Comparison of ENCODE assay signal across 19 cellular contexts in the genomic region with DNA sequence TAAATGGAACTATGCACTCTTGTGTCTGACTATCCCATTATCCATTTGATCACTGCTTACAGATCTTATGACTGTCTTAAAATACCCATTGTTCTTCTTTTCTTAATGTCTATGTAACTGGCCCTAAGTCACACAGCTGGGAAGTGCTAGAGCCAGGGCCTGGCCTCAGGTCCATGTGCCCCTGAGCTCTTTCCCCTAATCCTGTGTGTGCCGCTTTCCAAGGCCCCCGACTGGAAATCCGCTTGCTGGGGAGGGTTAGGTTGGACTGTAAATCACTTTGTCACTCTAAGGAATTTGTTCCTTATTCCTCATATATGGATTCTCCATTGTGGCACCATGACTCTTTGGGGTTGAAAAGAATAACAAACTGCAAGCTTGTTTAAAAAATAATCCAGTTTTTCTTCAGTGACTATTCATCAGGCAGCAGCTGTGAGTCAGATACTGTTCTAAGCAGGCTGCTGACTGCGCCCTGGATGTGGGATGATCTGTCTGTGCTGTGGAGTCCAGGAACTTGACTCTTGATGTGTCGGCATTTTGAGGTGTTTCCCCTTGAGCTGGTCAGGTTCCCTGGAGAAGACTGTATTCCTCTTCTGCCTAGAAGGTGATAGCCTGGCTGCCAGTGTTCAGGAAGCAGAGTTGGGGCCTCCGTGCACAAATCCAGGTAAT.
DNase-seq lines count a peak whose midpoint lies in the region; ATAC-seq, FAIRE-seq and TF ChIP-seq lines count a peak whose summit lies in the region.
"Had no signal": no experiment of that assay in that cellular context is flagged by ENCODE, and none has a peak within 500 bp of the region (broad histone marks: within the 10 kb centered on the region; RNA-seq: fewer than 3 reads in every experiment).

No MANE protein-coding gene starts in this region.

- no peak for TF ChIP-seq CTCF in IMR-90 (conservative IDR thresholded peaks at IDR 0.05; ENCODE audit: low read depth, low read length)
- TF ChIP-seq CTCF in astrocyte (IDR thresholded peaks at IDR 0.05; ENCODE audit: insufficient read depth, low read depth, low read length), result no peak
- TF ChIP-seq CTCF in foreskin keratinocyte (conservative IDR thresholded peaks at IDR 0.05), result no peak
- TF ChIP-seq CTCF in prostate gland (IDR thresholded peaks at IDR 0.05), result no peak

- no peaks in the 10 kb centered on the region for H3K27me3 Mint-ChIP-seq in astrocyte (ENCODE audit: low read depth, unreplicated experiment)
- H3K27me3 Mint-ChIP-seq: activated CD8-positive, alpha-beta T cell treated with anti-CD3 and anti-CD28 coated beads for 36 hours; stimulated activated naive CD8-positive, alpha-beta T cell treated with anti-CD3 and anti-CD28 coated beads, Interleukin-15, amount 100 ng/mL, for 72 hours had no signal

- H3K4me3 ChIP-seq in IMR-90 (ENCODE audit: insufficient read depth, low read depth, low read length), result no peak overlapping the region
- no peak overlapping the region for H3K4me3 ChIP-seq in astrocyte (ENCODE audit: insufficient read depth, low read depth, low read length)
- no peak overlapping the region for H3K4me3 ChIP-seq in prostate gland
- H3K4me3 ChIP-seq: BLaER1 treated with 17β-estradiol and CSF1 and Interleukin-3, amounts not matched to agents 10 nM and 100 nM; gastroesophageal sphincter; GM23248; mucosa of descending colon had no signal

- TF ChIP-seq RAD21 in IMR-90 (IDR thresholded peaks at IDR 0.05; ENCODE audit: low read length), result no peak

- H3K4me2 ChIP-seq in IMR-90 (ENCODE audit: low read depth, low read length) (no peak overlapping the region), astrocyte (ENCODE audit: low read length) (peak overlapping the region; percentile 42)
- H3K4me2 ChIP-seq: BLaER1 treated with 17β-estradiol and CSF1 and Interleukin-3, amounts not matched to agents 10 nM and 100 nM had no signal

- H2BK20ac ChIP-seq in IMR-90 (ENCODE audit: low read depth, low read length), result no peak overlapping the region

- H3K23ac ChIP-seq in IMR-90 (ENCODE audit: low read depth, low read length), result no peak overlapping the region

- no peaks in the 10 kb centered on the region for H3K36me3 ChIP-seq in IMR-90 (ENCODE audit: control insufficient read depth, insufficient read depth, low read length)
- no peaks in the 10 kb centered on the region for H3K36me3 ChIP-seq in astrocyte (ENCODE audit: insufficient read depth, low read length)
- H3K36me3 ChIP-seq in prostate gland, result no peaks in the 10 kb centered on the region
- H3K36me3 ChIP-seq: BLaER1 treated with 17β-estradiol and CSF1 and Interleukin-3, amounts not matched to agents 10 nM and 100 nM; gastroesophageal sphincter had no signal

- no peaks in the 10 kb centered on the region for H3K36me3 Mint-ChIP-seq in astrocyte (ENCODE audit: low read depth, unreplicated experiment)

- H3K56ac ChIP-seq in IMR-90 (ENCODE audit: extremely low read depth, insufficient read depth, low read length), result no peak overlapping the region

- CTCF ChIA-PET in IMR-90 (lab: Yijun Ruan, JAX), result interaction anchor here (0.7 kb wide), 1 partner anchor 48 kb away, joined by 4 read pairs; no protein-coding TSS in a partner anchor

- peak overlapping the region; percentile 0 for H3K27ac Mint-ChIP-seq in astrocyte (ENCODE audit: unreplicated experiment)
- H3K27ac Mint-ChIP-seq: activated CD8-positive, alpha-beta T cell treated with anti-CD3 and anti-CD28 coated beads for 36 hours; stimulated activated naive CD8-positive, alpha-beta T cell treated with anti-CD3 and anti-CD28 coated beads, Interleukin-15, amount 100 ng/mL, for 72 hours had no signal

- H3K9me3 Mint-ChIP-seq in astrocyte (ENCODE audit: unreplicated experiment), result no peaks in the 10 kb centered on the region
- H3K9me3 Mint-ChIP-seq: activated CD8-positive, alpha-beta T cell treated with anti-CD3 and anti-CD28 coated beads for 36 hours; stimulated activated naive CD8-positive, alpha-beta T cell treated with anti-CD3 and anti-CD28 coated beads, Interleukin-15, amount 100 ng/mL, for 72 hours had no signal

- WGBS in IMR-90 (ENCODE audit: extremely low coverage in 2 of 2, insufficient read length in 1 of 2), 2 experiments, result 57% methylated on average over 1 of the region's 6 CpGs; no CpG with 5 or more reads in 1 of the 2 experiments
- 91% methylated on average over 6 of the region's 6 CpGs for WGBS in prostate gland

- H3K18ac ChIP-seq in IMR-90 (ENCODE audit: low read depth, low read length), result no peak overlapping the region

- H3K9ac ChIP-seq in IMR-90 (ENCODE audit: low read depth, low read length) (no peak overlapping the region), astrocyte (ENCODE audit: low read length) (no peak overlapping the region)
- H3K9ac ChIP-seq: BLaER1 treated with 17β-estradiol and CSF1 and Interleukin-3, amounts not matched to agents 10 nM and 100 nM; GM23248; parathyroid adenoma had no signal

- H3K27ac ChIP-seq in IMR-90 (ENCODE audit: insufficient read depth, low read length), result no peak overlapping the region
- H3K27ac ChIP-seq in astrocyte (ENCODE audit: low read depth, low read length), result no peak overlapping the region
- H3K27ac ChIP-seq in foreskin keratinocyte, result no peak overlapping the region
- no peak overlapping the region for H3K27ac ChIP-seq in prostate gland
- H3K27ac ChIP-seq: BLaER1 treated with 17β-estradiol and CSF1 and Interleukin-3, amounts not matched to agents 10 nM and 100 nM; GM23248; parathyroid adenoma had no signal

- H3K4me3 Mint-ChIP-seq in astrocyte (ENCODE audit: unreplicated experiment), result no peak overlapping the region
- H3K4me3 Mint-ChIP-seq: activated CD8-positive, alpha-beta T cell treated with anti-CD3 and anti-CD28 coated beads for 36 hours; stimulated activated naive CD8-positive, alpha-beta T cell treated with anti-CD3 and anti-CD28 coated beads, Interleukin-15, amount 100 ng/mL, for 72 hours had no signal

- DNase-seq in IMR-90, result peak; percentile 80
- DNase-seq in astrocyte (ENCODE audit: low read depth), result peak; percentile 71
- peak; percentile 44 to 62 for DNase-seq in foreskin keratinocyte
- DNase-seq in renal cortical epithelial cell (ENCODE audit: low read depth), result peak; percentile 68
- DNase-seq in activated CD4-positive, CD25-positive, alpha-beta regulatory T cell (lab: John Stamatoyannopoulos, UW), result no peak
- no peak for DNase-seq in activated gamma-delta T cell treated with Interleukin-2 at 50 U/mL for 16 hours
- no peak for DNase-seq in prostate gland (ENCODE audit: low spot score)
- DNase-seq: activated CD8-positive, alpha-beta T cell treated with anti-CD3 and anti-CD28 coated beads for 36 hours; DMS53; GM23248; mucosa of descending colon; NCI-H1048; stimulated activated CD4-positive, alpha-beta T cell treated with anti-CD3 and anti-CD28 coated beads, Interleukin-12 subunit alpha, Interleukin-12 subunit beta, amount 100 ng/mL, for 4 hours; stimulated activated naive CD8-positive, alpha-beta T cell treated with anti-CD3 and anti-CD28 coated beads, Interleukin-15, amount 100 ng/mL, for 72 hours had no signal

- no peak overlapping the region for H2BK15ac ChIP-seq in IMR-90 (ENCODE audit: low read depth, low read length)

- H2AK5ac ChIP-seq in IMR-90 (ENCODE audit: low read depth, low read length), result no peak overlapping the region

- no peaks in the 10 kb centered on the region for H3K79me2 ChIP-seq in astrocyte (ENCODE audit: insufficient read depth, low read length)
- H3K79me2 ChIP-seq: parathyroid adenoma had no signal

- H3K14ac ChIP-seq in IMR-90 (replicated peaks; ENCODE audit: low read depth, low read length), result no peak overlapping the region

- H4K5ac ChIP-seq in IMR-90 (ENCODE audit: low read depth, low read length), result no peak overlapping the region

- H3K79me1 ChIP-seq in IMR-90 (ENCODE audit: low read depth in 1 of 2, low read length in 2 of 2), result no peaks in the 10 kb centered on the region

- no peak for TF ChIP-seq POLR2A in IMR-90 (IDR thresholded peaks at IDR 0.05; ENCODE audit: low read depth, low read length)
- TF ChIP-seq POLR2A in prostate gland (IDR thresholded peaks at IDR 0.05), result no peak

- no TSS peak for BruUV-seq in IMR-90 (replicated peaks; lab: Mats Ljungman, UMichigan)

- in situ Hi-C loops in IMR-90 (cut with MboI; ENCODE audit: low sequenced_read_pairs), result no loop called here

- H4K8ac ChIP-seq in IMR-90 (ENCODE audit: low read depth in 2 of 2, low read length in 2 of 2), result no peak overlapping the region

- H3K4me1 ChIP-seq in IMR-90 (ENCODE audit: control insufficient read depth, insufficient read depth, low read length) (peaks cover 3% of the 10 kb centered on the region; the same call in 1 of the 2 replicates), astrocyte (ENCODE audit: insufficient read depth, low read length) (no peaks in the 10 kb centered on the region), foreskin keratinocyte (no peaks in the 10 kb centered on the region), prostate gland (replicated peaks) (no peaks in the 10 kb centered on the region)
- H3K4me1 ChIP-seq: BLaER1 treated with 17β-estradiol and CSF1 and Interleukin-3, amounts not matched to agents 10 nM and 100 nM; gastroesophageal sphincter; parathyroid adenoma had no signal

- H4K20me1 ChIP-seq in IMR-90 (ENCODE audit: insufficient read depth, low read length) (no peaks in the 10 kb centered on the region), astrocyte (ENCODE audit: insufficient read depth, low read length) (no peaks in the 10 kb centered on the region)
- H4K20me1 ChIP-seq: BLaER1 treated with 17β-estradiol and CSF1 and Interleukin-3, amounts not matched to agents 10 nM and 100 nM had no signal

- H2AFZ ChIP-seq in IMR-90 (replicated peaks; ENCODE audit: low read length, poor library complexity) (no peak overlapping the region), astrocyte (ENCODE audit: low read depth, low read length) (no peak overlapping the region)
- H2AFZ ChIP-seq: GM23248, parathyroid adenoma had no signal

- no peaks in the 10 kb centered on the region for H3K27me3 ChIP-seq in IMR-90 (ENCODE audit: control insufficient read depth, insufficient read depth, low read length)
- H3K27me3 ChIP-seq in astrocyte (ENCODE audit: insufficient read depth, low read length), result no peaks in the 10 kb centered on the region
- no peaks in the 10 kb centered on the region for H3K27me3 ChIP-seq in foreskin keratinocyte
- H3K27me3 ChIP-seq in prostate gland (replicated peaks; ENCODE audit: insufficient read depth), result no peaks in the 10 kb centered on the region
- H3K27me3 ChIP-seq: BLaER1 treated with 17β-estradiol and CSF1 and Interleukin-3, amounts not matched to agents 10 nM and 100 nM; gastroesophageal sphincter had no signal

- FAIRE-seq in astrocyte (lab: Jason Lieb, UNC), result no peak
- FAIRE-seq: HepG2 had no signal

- no peak overlapping the region for H2BK120ac ChIP-seq in IMR-90 (ENCODE audit: low read depth, low read length)

- no peaks in the 10 kb centered on the region for H3K9me1 ChIP-seq in IMR-90 (ENCODE audit: insufficient read depth, low read length)

- ATAC-seq in IMR-90 (ENCODE audit: low read depth) (peak; percentile 99), foreskin keratinocyte (peak; percentile 78), HG03378 (IDR thresholded peaks at IDR 0.05; ENCODE audit: unreplicated experiment) (no peak)
- ATAC-seq: activated CD8-positive, alpha-beta T cell treated with anti-CD3 and anti-CD28 coated beads for 36 hours; gastroesophageal sphincter; HepG2; mucosa of descending colon; stimulated activated naive CD8-positive, alpha-beta T cell treated with anti-CD3 and anti-CD28 coated beads, Interleukin-15, amount 100 ng/mL, for 72 hours had no signal

- no peak overlapping the region for H3K4ac ChIP-seq in IMR-90 (ENCODE audit: low read depth, low read length)

- intact Hi-C loops in IMR-90 (cut with micrococcal nuclease), result no loop called here
- intact Hi-C loops in prostate gland (cut with DNase I), result no loop called here

- no peak overlapping the region for H2BK5ac ChIP-seq in IMR-90 (ENCODE audit: low read depth, low read length, poor library complexity, severe bottlenecking)

- H4K91ac ChIP-seq in IMR-90 (ENCODE audit: insufficient read depth, low read depth, low read length), result no peak overlapping the region

- H2AK9ac ChIP-seq in IMR-90 (replicated peaks; ENCODE audit: low read depth, low read length, poor library complexity), result no peak overlapping the region

- POLR2A ChIA-PET in IMR-90 (lab: Charles Lee; ENCODE audit: unreplicated experiment), result no interaction called here

- H3K9me3 ChIP-seq in IMR-90 (ENCODE audit: control insufficient read depth, insufficient read depth, low read length) (no peaks in the 10 kb centered on the region), astrocyte (ENCODE audit: insufficient read depth, low read depth, low read length) (no peaks in the 10 kb centered on the region), prostate gland (no peaks in the 10 kb centered on the region)
- H3K9me3 ChIP-seq: BLaER1 treated with 17β-estradiol and CSF1 and Interleukin-3, amounts not matched to agents 10 nM and 100 nM; gastroesophageal sphincter; mucosa of descending colon had no signal

- H3K4me1 Mint-ChIP-seq in astrocyte (ENCODE audit: low read depth, unreplicated experiment), result peaks cover 14% of the 10 kb centered on the region
- H3K4me1 Mint-ChIP-seq: stimulated activated naive CD8-positive, alpha-beta T cell treated with anti-CD3 and anti-CD28 coated beads, Interleukin-15, amount 100 ng/mL, for 72 hours had no signal

- dilution Hi-C loops in IMR-90 (cut with HindIII; ENCODE audit: low sequenced_read_pairs, unreplicated experiment), result no loop called here

Comparison
In these comparisons a context has a peak if more than half of its experiments do, and no peak if none do; other contexts are left out.
1. DNase-seq: peak in IMR-90 (single experiment), astrocyte (single experiment), foreskin keratinocyte (2 of 2) and renal cortical epithelial cell (single experiment); none in activated CD4-positive, CD25-positive, alpha-beta regulatory T cell (0 of 4), activated gamma-delta T cell treated with Interleukin-2 at 50 U/mL for 16 hours (single experiment) and prostate gland (single experiment).